9 cellular contexts compared by ENCODE assay signal in genomic region chr1:109307363-109308021, GRCh38. TPM values are rescaled to one million over a fixed set of nuclear protein-coding genes. Genes with fewer than 3 reads are reported as not detected.
DNase-seq lines count a peak whose midpoint lies in the region; ATAC-seq, FAIRE-seq and TF ChIP-seq lines count a peak whose summit lies in the region.
"Had no signal": no experiment of that assay in that cellular context is flagged by ENCODE, and none has a peak within 500 bp of the region (broad histone marks: within the 10 kb centered on the region; RNA-seq: fewer than 3 reads in every experiment).

No MANE protein-coding gene starts in this region.

- no peak for ATAC-seq in foreskin keratinocyte

- H3K27me3 ChIP-seq in cardiac muscle cell: peaks cover 14% of the 10 kb centered on the region
- H3K27me3 ChIP-seq in small intestine (ENCODE audit: control insufficient read depth in 2 of 2, insufficient read depth in 2 of 2, low read length in 2 of 2): no peaks in the 10 kb centered on the region
- H3K27me3 ChIP-seq in foreskin keratinocyte: no peaks in the 10 kb centered on the region
- H3K27me3 ChIP-seq: stomach had no signal

- 23 to 51% (median 24%) methylated on average over 13 of the region's 13 CpGs for WGBS in small intestine, 3 donors

- H3K4me3 ChIP-seq in cardiac muscle cell: no peak overlapping the region
- no peak overlapping the region for H3K4me3 ChIP-seq in small intestine (ENCODE audit: low read depth in 1 of 2, low read length in 2 of 2)
- H3K4me3 ChIP-seq: prostate gland, stomach had no signal

- H3K36me3 ChIP-seq in cardiac muscle cell: no peaks in the 10 kb centered on the region
- no peaks in the 10 kb centered on the region for H3K36me3 ChIP-seq in small intestine (ENCODE audit: control insufficient read depth in 2 of 2, insufficient read depth in 2 of 2, low read length in 2 of 2)
- H3K36me3 ChIP-seq: prostate gland had no signal

- H3K4me1 ChIP-seq in cardiac muscle cell (ENCODE audit: low read depth) (peaks cover 31% of the 10 kb centered on the region), small intestine (ENCODE audit: control insufficient read depth in 2 of 2, insufficient read depth in 1 of 2, low read depth in 1 of 2, low read length in 1 of 2) (peaks cover 2 to 4% of the 10 kb centered on the region in 2 donors), foreskin keratinocyte (no peaks in the 10 kb centered on the region)
- H3K4me1 ChIP-seq: prostate gland had no signal

- DNase-seq in MV-4-11 (lab: John Stamatoyannopoulos, UW) (peak; percentile 85), NOMO-1 (lab: John Stamatoyannopoulos, UW; ENCODE audit: unreplicated experiment in 2 of 2) (peak; percentile 55 to 78), cardiac muscle cell (ENCODE audit: low read depth in 1 of 2, low spot score in 1 of 2) (peak in 1 of 2 donors; percentile 89), small intestine (peak; percentile 78), NCI-H146 (lab: John Stamatoyannopoulos, UW) (no peak), RKO (ENCODE audit: low spot score) (no peak), foreskin keratinocyte (no peak)
- DNase-seq: stomach had no signal

- peak overlapping the region; percentile 76 for H3K27ac ChIP-seq in cardiac muscle cell
- peak overlapping the region in 1 of 2 donors; percentile 48 for H3K27ac ChIP-seq in small intestine (ENCODE audit: low read depth in 1 of 2, low read length in 1 of 2)
- H3K27ac ChIP-seq in foreskin keratinocyte: no peak overlapping the region

- TF ChIP-seq CTCF in cardiac muscle cell (IDR thresholded peaks at IDR 0.05; ENCODE audit: low read depth, low read length): no peak
- no peak for TF ChIP-seq CTCF in foreskin keratinocyte (conservative IDR thresholded peaks at IDR 0.05)

- no peak for FAIRE-seq in small intestine (lab: Jason Lieb, UNC)

- no peaks in the 10 kb centered on the region for H3K9me3 ChIP-seq in cardiac muscle cell (ENCODE audit: low read depth)
- H3K9me3 ChIP-seq in small intestine (ENCODE audit: control insufficient read depth, low read depth): no peaks in the 10 kb centered on the region
- H3K9me3 ChIP-seq: prostate gland, stomach had no signal

RNA-seq across cellular contexts. Expression of gene MYBPHL, which starts 0.7 kb away (rescaled TPM):
- total RNA-seq in cardiac muscle cell (not detected in 2 replicates), foreskin keratinocyte (1.1 and 1.2 TPM in 2 replicates)
- polyA plus RNA-seq in cardiac muscle cell (0.57 TPM in 1 of 2 replicates, not detected in the other), small intestine (under 1 TPM in 1 of 3 donors, not detected in 2; 0.16 TPM), foreskin keratinocyte (1.7 TPM in 2 replicates)
- total RNA-seq: prostate gland, stomach had no signal

RNA-seq across cellular contexts. Expression of gene PSRC1, which starts 24.5 kb away (rescaled TPM):
- 7.5 and 41.8 TPM in 2 replicates for total RNA-seq in cardiac muscle cell
- polyA plus RNA-seq in cardiac muscle cell: 13.4 and 45.6 TPM in 2 replicates
- 10 to 100 TPM in 1 of 3 donors, 1 to 10 TPM in 1, under 1 TPM in 1; 0.67 to 15.5 (median 1.6) TPM for polyA plus RNA-seq in small intestine
- 26.6 and 33.5 TPM in 2 replicates for total RNA-seq in foreskin keratinocyte
- 24.0 and 33.7 TPM in 2 replicates for polyA plus RNA-seq in foreskin keratinocyte

RNA-seq across cellular contexts. Expression of gene CELSR2, which starts 58.2 kb away (rescaled TPM):
- total RNA-seq in cardiac muscle cell (10.3 and 12.9 TPM in 2 replicates), foreskin keratinocyte (14.1 and 16.0 TPM in 2 replicates)
- polyA plus RNA-seq in cardiac muscle cell (5.8 and 6.1 TPM in 2 replicates), small intestine (1 to 10 TPM in 1 of 3 donors, under 1 TPM in 2; under 0.01 to 2.7 (median 0.27) TPM), foreskin keratinocyte (7.9 and 8.1 TPM in 2 replicates)

Comparison
In these comparisons a context has a peak if more than half of its experiments do, and no peak if none do; other contexts are left out.
1. DNase-seq: peak in MV-4-11 (single experiment), NOMO-1 (2 of 2) and small intestine (single experiment); none in NCI-H146 (single experiment), RKO (single experiment) and foreskin keratinocyte (0 of 2).